15 cellular contexts compared by ENCODE assay signal in the genomic region with DNA sequence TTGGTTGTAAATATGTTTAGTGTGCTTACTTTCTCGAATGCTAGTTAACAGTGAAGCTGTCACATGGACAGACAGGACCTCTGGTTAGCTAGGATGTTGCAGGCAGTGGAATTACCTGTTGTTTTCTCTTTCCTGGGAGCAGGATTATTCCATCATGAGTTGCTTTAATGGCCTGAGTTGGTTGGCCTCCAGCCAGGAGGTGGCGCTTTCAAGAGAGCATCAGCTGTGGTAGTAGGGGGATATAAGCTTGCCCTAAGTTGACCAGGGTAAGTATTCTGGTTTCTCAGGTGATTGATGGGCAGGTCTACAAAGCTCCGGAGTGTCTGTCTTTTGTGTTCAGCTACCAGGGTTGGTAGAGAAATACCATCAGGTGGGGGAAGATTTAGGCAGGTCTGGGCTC. TPM values are rescaled to one million over a fixed set of nuclear protein-coding genes. Genes with fewer than 3 reads are reported as not detected.
DNase-seq lines count a peak whose midpoint lies in the region; TF ChIP-seq lines count a peak whose summit lies in the region.
"Had no signal": no experiment of that assay in that cellular context is flagged by ENCODE, and none has a peak within 500 bp of the region (broad histone marks: within the 10 kb centered on the region; RNA-seq: fewer than 3 reads in every experiment).

No MANE protein-coding gene starts in this region.

- no peaks in the 10 kb centered on the region for H3K79me2 ChIP-seq in mesendoderm (ENCODE audit: control insufficient read depth, insufficient read depth, low read length)

- H3K4me3 ChIP-seq in mesendoderm (ENCODE audit: low read length) (no peak overlapping the region), BE2C (ENCODE audit: low read depth, low read length) (no peak overlapping the region)

- WGBS in mesendoderm (ENCODE audit: extremely low coverage, insufficient coverage, low lambda C conversion rate), result no CpG with 5 or more reads among the region's 3 CpGs

- no peaks in the 10 kb centered on the region for H3K9me3 ChIP-seq in BE2C

- H3K4me1 ChIP-seq in mesendoderm (ENCODE audit: control insufficient read depth, low read depth, low read length) (no peaks in the 10 kb centered on the region), BE2C (no peaks in the 10 kb centered on the region)

- in situ Hi-C loops in SK-MEL-5 (cut with HindIII; ENCODE audit: low pct_unique_long_range_greater_than_20kb, low sequenced_read_pairs), result no loop called here

- H3K79me1 ChIP-seq in mesendoderm (ENCODE audit: low read length), result no peaks in the 10 kb centered on the region

- no peak overlapping the region for H2BK15ac ChIP-seq in mesendoderm (replicated peaks; ENCODE audit: low read depth)

- H2AK5ac ChIP-seq in mesendoderm (ENCODE audit: low read length), result no peak overlapping the region

- no peak overlapping the region for H4K5ac ChIP-seq in mesendoderm (ENCODE audit: low read length)

- H3K27ac ChIP-seq in mesendoderm (ENCODE audit: low read depth, low read length), result no peak overlapping the region

- no peaks in the 10 kb centered on the region for H3K27me3 ChIP-seq in mesendoderm (ENCODE audit: insufficient read depth, low read length, poor library complexity)
- no peaks in the 10 kb centered on the region for H3K27me3 ChIP-seq in BE2C

- H3K4ac ChIP-seq in mesendoderm (ENCODE audit: low read depth, low read length), result no peak overlapping the region

- no peak overlapping the region for H4K8ac ChIP-seq in mesendoderm (ENCODE audit: low read depth, low read length)

- no peak overlapping the region for H3K23ac ChIP-seq in mesendoderm (ENCODE audit: low read length)

- H3K4me2 ChIP-seq in mesendoderm (ENCODE audit: low read length), result no peak overlapping the region

- H3K36me3 ChIP-seq in mesendoderm (ENCODE audit: control insufficient read depth, insufficient read depth, low read length), result no peaks in the 10 kb centered on the region
- H3K36me3 ChIP-seq in BE2C, result no peaks in the 10 kb centered on the region

- DNase-seq in NCI-H748 (lab: John Stamatoyannopoulos, UW; ENCODE audit: unreplicated experiment), result peak; percentile 8
- no peak for DNase-seq in NCI-H748 treated with DMSO at 0.1 percent for 48 hours (lab: John Stamatoyannopoulos, UW)
- DNase-seq in HT-29 (ENCODE audit: low spot score), result peak; percentile 12
- peak; percentile 6 for DNase-seq in SK-MEL-5 (ENCODE audit: low read depth, low spot score)
- peak; percentile 11 for DNase-seq in mesendoderm
- DNase-seq in NCI-H2227 (lab: John Stamatoyannopoulos, UW; ENCODE audit: unreplicated experiment), result no peak
- no peak for DNase-seq in BE2C
- DNase-seq in activated CD4-positive, alpha-beta T cell treated with anti-CD3 and anti-CD28 coated beads for 48 hours, result no peak
- DNase-seq: ACHN; C1 segment of cervical spinal cord; Calu3; CD4-positive, alpha-beta T cell; DMS 273 treated with DMSO at 0.1 percent for 48 hours had no signal

- no peak overlapping the region for H2BK120ac ChIP-seq in mesendoderm (ENCODE audit: low read depth, low read length)

- H3K18ac ChIP-seq in mesendoderm (ENCODE audit: low read length), result no peak overlapping the region

- H3K56ac ChIP-seq in mesendoderm (ENCODE audit: low read length), result no peak overlapping the region

- no peak overlapping the region for H3K9ac ChIP-seq in mesendoderm (ENCODE audit: low read length)

- TF ChIP-seq CTCF in BE2C (IDR thresholded peaks at IDR 0.05; ENCODE audit: low read depth, low read length), result no peak

- H2BK5ac ChIP-seq in mesendoderm (ENCODE audit: low read length), result no peak overlapping the region

RNA-seq across cellular contexts. Expression of a gene that starts 43.5 kb away (rescaled TPM):
- 0.13 TPM in 1 of 2 replicates, not detected in the other for total RNA-seq in HT-29 (2014; rRNA removed; shearing (Covaris generic))
- 0.13 TPM in 1 of 2 replicates, not detected in the other for total RNA-seq in SK-MEL-5 (2014; rRNA removed; shearing (Covaris generic))
- not detected in 2 replicates for polyA plus RNA-seq in SK-MEL-5 (2015; cell fraction: cytosol; rRNA removed)
- not detected in 2 replicates for polyA plus RNA-seq in SK-MEL-5 (2015; cell fraction: nucleus; rRNA removed)
- 0.29 TPM for polyA plus RNA-seq in mesendoderm (2013, experiment 1 of 2)
- 0.24 TPM for polyA plus RNA-seq in mesendoderm (2013, experiment 2 of 2)
- 17.8 TPM for polyA plus RNA-seq in BE2C (2012; ENCODE audit: insufficient read depth, insufficient read length, low read depth)
- total RNA-seq: A172; Calu3; CD4-positive, alpha-beta T cell; HT1080 had no signal

Comparison
In these comparisons a context has a peak if more than half of its experiments do, and no peak if none do; other contexts are left out.
1. DNase-seq: peak in NCI-H748 (single experiment), HT-29 (single experiment), SK-MEL-5 (single experiment) and mesendoderm (single experiment); none in NCI-H748 treated with DMSO at 0.1 percent for 48 hours (single experiment), NCI-H2227 (single experiment), BE2C (single experiment) and activated CD4-positive, alpha-beta T cell treated with anti-CD3 and anti-CD28 coated beads for 48 hours (single experiment).